8 cellular contexts compared by ENCODE assay signal in genomic region chr17:60392042-60392844, GRCh38. TPM values are rescaled to one million over a fixed set of nuclear protein-coding genes. Genes with fewer than 3 reads are reported as not detected.
DNase-seq lines count a peak whose midpoint lies in the region; ATAC-seq and TF ChIP-seq lines count a peak whose summit lies in the region.

USP32 (minus strand) TSS chr17:60392133; CDS start chr17:60391939, 194 bp downstream.

- intact Hi-C loops in mucosa of descending colon (cut with DNase I, micrococcal nuclease), result no loop called here

- DNase-seq in DMS 273 (lab: John Stamatoyannopoulos, UW; ENCODE audit: unreplicated experiment), result peak; percentile 99
- DNase-seq in HuH-7 (ENCODE audit: low spot score), result peak; percentile 91
- DNase-seq in activated T-cell treated with anti-CD3 and anti-CD28 coated beads for 24 hours (ENCODE audit: low read depth), result peak; percentile 96
- peak; percentile 98 for DNase-seq in epithelial cell of esophagus (ENCODE audit: low read depth)
- peak; percentile 99 to 100 (median 100) for DNase-seq in mucosa of descending colon
- peak; percentile 96 for DNase-seq in stimulated activated CD8-positive, alpha-beta memory T cell treated with anti-CD3 and anti-CD28 coated beads, Interleukin-4, amount 100 ng/mL, for 24 hours (ENCODE audit: low read depth)

- H3K27ac ChIP-seq in OCI-LY3 (ENCODE audit: low read length), result peak within 1 kb of the TSS; percentile 79

- H3K9me3 ChIP-seq in OCI-LY3 (ENCODE audit: insufficient read depth, low read length) (no peaks in the 10 kb centered on the region), mucosa of descending colon (no peaks in the 10 kb centered on the region)

- H4K20me1 ChIP-seq in OCI-LY3 (ENCODE audit: insufficient read depth, low read length), result peaks cover 4% of the 10 kb centered on the region; the same call in 1 of the 2 replicates

- H3K9ac ChIP-seq in OCI-LY3 (ENCODE audit: low read length), result peak within 1 kb of the TSS; percentile 99

- H3K4me1 ChIP-seq in OCI-LY3 (ENCODE audit: low read length) (peaks cover 18% of the 10 kb centered on the region), mucosa of descending colon (ENCODE audit: low read depth) (peaks cover 10% of the 10 kb centered on the region)

- peaks cover 48% of the 10 kb centered on the region for H3K79me2 ChIP-seq in OCI-LY3 (ENCODE audit: low read length)

- TF ChIP-seq CTCF in OCI-LY3 (IDR thresholded peaks at IDR 0.05; ENCODE audit: low read depth, low read length) (no peak), epithelial cell of esophagus (IDR thresholded peaks at IDR 0.05; ENCODE audit: insufficient read depth, low read depth, low read length, missing control alignments) (no peak), mucosa of descending colon (IDR thresholded peaks at IDR 0.05) (peak; percentile 53)

- peak; percentile 78 for ATAC-seq in GM21447 (IDR thresholded peaks at IDR 0.05; ENCODE audit: unreplicated experiment)
- peak; percentile 95 for ATAC-seq in mucosa of descending colon

- H3K4me2 ChIP-seq in OCI-LY3 (ENCODE audit: low read length), result peak within 1 kb of the TSS; percentile 98

- H3K4me3 ChIP-seq in OCI-LY3 (ENCODE audit: low read length) (peak within 1 kb of the TSS; percentile 94), epithelial cell of esophagus (ENCODE audit: low read length) (peak within 1 kb of the TSS; percentile 87), mucosa of descending colon (peak within 1 kb of the TSS; percentile 79)

- peak within 1 kb of the TSS; percentile 47; the same call in 1 of the 2 replicates for H2AFZ ChIP-seq in OCI-LY3 (ENCODE audit: low read depth, low read length)

- H3K36me3 ChIP-seq in OCI-LY3 (replicated peaks; ENCODE audit: low read depth, low read length) (no peaks in the 10 kb centered on the region), mucosa of descending colon (ENCODE audit: low read depth) (no peaks in the 10 kb centered on the region)

- H3K27me3 ChIP-seq in OCI-LY3 (ENCODE audit: low read depth, low read length), result peaks cover 9% of the 10 kb centered on the region; the same call in 1 of the 2 replicates

RNA-seq across cellular contexts. Expression of gene USP32, which starts in this region (rescaled TPM):
- total RNA-seq in mucosa of descending colon, result 10 to 100 TPM; 37.2 to 52.3 (median 38.5) TPM

Comparison
In these comparisons a context has a peak if more than half of its experiments do, and no peak if none do; other contexts are left out.
1. Peak in every context shown above with its lines: DNase-seq, ATAC-seq, H3K4me3 ChIP-seq and H3K27ac ChIP-seq.